ENCODE assay signal across 20 cellular contexts in genomic region chr15:59396211-59396610, GRCh38.
"Had no signal": no experiment of that assay in that cellular context is flagged by ENCODE, and none has a peak within 500 bp of the region (broad histone marks: within the 10 kb centered on the region; RNA-seq: fewer than 3 reads in every experiment).

No MANE protein-coding gene starts in this region.

- H3K79me2 ChIP-seq: parathyroid adenoma had no signal

- H3K4me3 ChIP-seq: colonic mucosa, gastrocnemius medialis, heart right ventricle, prostate gland, right lobe of liver, tibial artery, upper lobe of right lung had no signal

- FAIRE-seq: endothelial cell of umbilical vein, islet of Langerhans had no signal

- H3K27ac ChIP-seq: colonic mucosa, gastrocnemius medialis, heart right ventricle, parathyroid adenoma, prostate gland, right lobe of liver, tibial artery, upper lobe of right lung had no signal

- H3K4me1 ChIP-seq: colonic mucosa, gastrocnemius medialis, parathyroid adenoma, prostate gland, tibial artery had no signal

- ATAC-seq: gastrocnemius medialis; heart right ventricle; stimulated activated effector memory CD8-positive, alpha-beta T cell treated with anti-CD3 and anti-CD28 coated beads, Interleukin-12 subunit alpha, Interleukin-12 subunit beta, amount 100 ng/mL, for 72 hours; upper lobe of right lung had no signal

- DNase-seq: colonic mucosa; effector CD4-positive, alpha-beta T cell; endodermal cell; gastrocnemius medialis; heart right ventricle; hypothalamus; kidney glomerular epithelial cell; mesendoderm; naive B cell; retina; right lobe of liver; stimulated activated CD4-positive, alpha-beta T cell treated with anti-CD3 and anti-CD28 coated beads, Interleukin-4, amount 100 ng/mL, for 1 hour; stimulated activated CD8-positive, alpha-beta memory T cell treated with anti-CD3 and anti-CD28 coated beads, Interleukin-4, amount 100 ng/mL, for 48 hours; tibial artery; upper lobe of right lung had no signal

- H3K36me3 ChIP-seq: colonic mucosa, gastrocnemius medialis, heart right ventricle, prostate gland, right lobe of liver, tibial artery, upper lobe of right lung had no signal

- H3K9me3 ChIP-seq: colonic mucosa, gastrocnemius medialis, heart right ventricle, prostate gland, right lobe of liver, tibial artery, upper lobe of right lung had no signal

- H3K27me3 ChIP-seq: colonic mucosa, gastrocnemius medialis, heart right ventricle, right lobe of liver, tibial artery, upper lobe of right lung had no signal
